Comparison of ENCODE assay signal across 9 cellular contexts in the genomic region with DNA sequence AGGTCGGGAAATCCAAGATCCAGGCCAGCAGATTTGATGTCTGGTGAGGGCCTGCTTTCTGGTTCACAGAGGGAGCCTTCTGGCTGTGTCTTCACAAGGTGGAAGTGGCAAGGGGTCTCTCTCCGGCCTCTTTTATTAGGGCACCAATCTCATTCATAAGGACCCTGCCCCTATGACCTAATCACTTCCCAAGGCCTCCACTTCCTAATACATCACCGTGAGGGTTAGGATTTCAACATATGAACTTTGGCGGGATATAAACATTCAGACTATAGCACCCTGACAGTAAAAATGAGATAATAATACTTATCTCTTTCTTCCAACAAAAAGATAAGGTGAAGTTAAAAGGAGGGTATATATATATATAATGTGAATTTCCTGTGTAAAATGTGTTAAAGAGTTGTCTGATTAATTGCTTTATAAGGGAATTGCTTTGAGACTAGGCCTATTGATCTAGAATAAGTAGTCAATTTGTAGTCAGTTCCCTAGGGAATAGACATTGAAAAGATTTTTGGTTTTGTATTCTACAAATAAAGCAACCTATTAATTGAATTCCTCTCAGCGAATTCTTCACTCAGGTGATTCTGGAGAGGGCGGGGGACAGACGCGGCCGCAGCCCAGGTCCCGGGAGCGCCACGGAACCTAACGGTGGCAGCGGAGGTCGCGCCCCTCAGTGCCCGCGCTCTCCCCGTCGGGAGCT. TPM values are rescaled to one million over a fixed set of nuclear protein-coding genes. Genes with fewer than 3 reads are reported as not detected.
DNase-seq lines count a peak whose midpoint lies in the region; ATAC-seq, FAIRE-seq and TF ChIP-seq lines count a peak whose summit lies in the region.
"Had no signal": no experiment of that assay in that cellular context is flagged by ENCODE, and none has a peak within 500 bp of the region (broad histone marks: within the 10 kb centered on the region; RNA-seq: fewer than 3 reads in every experiment).

No MANE protein-coding gene starts in this region.

- no peak overlapping the region for H3K27ac Mint-ChIP-seq in stimulated activated naive CD8-positive, alpha-beta T cell treated with anti-CD3 and anti-CD28 coated beads, Interleukin-15, Interleukin-2, amounts not matched to agents 100 ng/mL and 50 ng/mL, for 24 hours

- no peak for FAIRE-seq in urothelium cell line (lab: Jason Lieb, UNC)

- peaks cover 41% of the 10 kb centered on the region for H3K27me3 Mint-ChIP-seq in stimulated activated naive CD8-positive, alpha-beta T cell treated with anti-CD3 and anti-CD28 coated beads, Interleukin-15, Interleukin-2, amounts not matched to agents 100 ng/mL and 50 ng/mL, for 24 hours

- H3K4me3 ChIP-seq in cardiac fibroblast (replicated peaks in 1 of 2; ENCODE audit: low read depth in 2 of 2, low read length in 2 of 2) (peak overlapping the region; percentile 32 to 86), mucosa of rectum (ENCODE audit: low read length in 2 of 2) (peak overlapping the region; percentile 69 to 91)

- H3K4me3 Mint-ChIP-seq in stimulated activated naive CD8-positive, alpha-beta T cell treated with anti-CD3 and anti-CD28 coated beads, Interleukin-15, Interleukin-2, amounts not matched to agents 100 ng/mL and 50 ng/mL, for 24 hours: peak overlapping the region; percentile 71

- peak overlapping the region; percentile 96 to 99 for H3K27ac ChIP-seq in mucosa of rectum (ENCODE audit: low read depth in 2 of 2, low read length in 2 of 2)

- peaks cover 3% of the 10 kb centered on the region for H3K36me3 Mint-ChIP-seq in stimulated activated naive CD8-positive, alpha-beta T cell treated with anti-CD3 and anti-CD28 coated beads, Interleukin-15, Interleukin-2, amounts not matched to agents 100 ng/mL and 50 ng/mL, for 24 hours (ENCODE audit: low read depth)

- no peak for ATAC-seq in stimulated activated naive CD8-positive, alpha-beta T cell treated with anti-CD3 and anti-CD28 coated beads, Interleukin-15, Interleukin-2, amounts not matched to agents 100 U/mL and 50 U/mL, for 24 hours

- peaks cover 15% of the 10 kb centered on the region for H3K4me1 Mint-ChIP-seq in stimulated activated naive CD8-positive, alpha-beta T cell treated with anti-CD3 and anti-CD28 coated beads, Interleukin-15, Interleukin-2, amounts not matched to agents 100 ng/mL and 50 ng/mL, for 24 hours (ENCODE audit: low read depth)

- peak overlapping the region; percentile 66 to 96 for H3K9ac ChIP-seq in mucosa of rectum (ENCODE audit: low read depth in 1 of 2, low read length in 2 of 2)

- no peak for TF ChIP-seq CTCF in cardiac fibroblast (IDR thresholded peaks at IDR 0.05; ENCODE audit: low read depth, low read length)

- H3K27me3 ChIP-seq in mucosa of rectum (ENCODE audit: control insufficient read depth in 2 of 2, insufficient read depth in 2 of 2, low read length in 2 of 2): no peaks in the 10 kb centered on the region

- H3K9me3 ChIP-seq in mucosa of rectum (ENCODE audit: control insufficient read depth in 2 of 2, low read length in 2 of 2): no peaks in the 10 kb centered on the region

- peaks cover 38 to 52% of the 10 kb centered on the region in 2 donors for H3K4me1 ChIP-seq in mucosa of rectum (ENCODE audit: control insufficient read depth in 2 of 2, insufficient read depth in 2 of 2, low read length in 2 of 2)

- no peak for DNase-seq in stimulated activated naive CD8-positive, alpha-beta T cell treated with anti-CD3 and anti-CD28 coated beads, Interleukin-15, Interleukin-2, amounts not matched to agents 100 U/mL and 50 U/mL, for 24 hours
- DNase-seq in cardiac fibroblast (ENCODE audit: low read depth in 2 of 2): no peak
- no peak for DNase-seq in germinal center (ENCODE audit: low spot score)
- no peak for DNase-seq in mucosa of gallbladder (ENCODE audit: low spot score)
- DNase-seq in retina: no peak
- no peak for DNase-seq in urothelium cell line (ENCODE audit: low spot score)
- DNase-seq: amniotic stem cell had no signal

- H3K9me3 Mint-ChIP-seq in stimulated activated naive CD8-positive, alpha-beta T cell treated with anti-CD3 and anti-CD28 coated beads, Interleukin-15, Interleukin-2, amounts not matched to agents 100 ng/mL and 50 ng/mL, for 24 hours: no peaks in the 10 kb centered on the region

- H3K36me3 ChIP-seq in mucosa of rectum (ENCODE audit: control insufficient read depth in 2 of 2, insufficient read depth in 2 of 2, low read length in 2 of 2): peaks cover 12 to 15% of the 10 kb centered on the region in 2 donors

RNA-seq across cellular contexts. Expression of a gene that starts 0.5 kb away (rescaled TPM):
- total RNA-seq in mucosa of gallbladder: 256 TPM
